In the genomic region with DNA sequence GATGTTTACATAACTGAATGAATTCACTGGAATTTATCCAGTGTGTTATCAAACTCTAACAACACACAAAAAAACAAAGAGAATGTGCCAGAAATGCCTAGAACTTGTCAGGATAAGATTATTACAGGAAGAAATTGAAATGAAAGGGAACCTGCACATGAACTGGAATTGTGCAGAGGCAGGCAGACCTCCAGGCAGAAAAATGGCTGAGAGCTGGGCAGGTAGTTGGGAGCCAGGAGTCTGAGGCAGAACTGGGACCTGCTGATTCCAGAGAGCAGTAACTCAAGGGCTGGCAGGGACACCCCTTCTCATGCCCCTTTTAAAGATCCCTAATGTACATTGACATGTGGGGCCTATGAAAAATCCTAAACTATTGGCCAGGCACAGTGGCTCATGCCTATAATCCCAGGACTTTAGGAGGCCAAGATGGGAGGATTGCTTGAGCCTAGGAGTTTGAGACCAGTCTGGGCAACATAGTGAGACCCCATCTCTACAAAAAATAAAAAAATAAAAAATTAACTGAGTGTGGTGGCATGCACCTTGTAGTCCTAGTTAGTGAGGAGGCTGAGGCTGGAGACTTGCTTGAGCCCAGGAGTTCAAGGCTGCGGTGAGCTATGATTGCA, we compare ENCODE assay signal across 8 cellular contexts. TPM values are rescaled to one million over a fixed set of nuclear protein-coding genes. Genes with fewer than 3 reads are reported as not detected.
A peak's percentile ranks its signal among the peaks of the same experiment; 100 is the strongest.
DNase-seq lines count a peak whose midpoint lies in the region; ATAC-seq lines count a peak whose summit lies in the region.

No MANE protein-coding gene starts in this region.

- DNase-seq in HK-2 (ENCODE audit: unreplicated experiment) (peak; percentile 11), NCI-H1092 (lab: John Stamatoyannopoulos, UW) (no peak), CD1c-positive myeloid dendritic cell (ENCODE audit: extremely low spot score) (no peak), NCI-H1105 (lab: John Stamatoyannopoulos, UW) (no peak), mesendoderm (no peak)
- DNase-seq in activated CD4-positive, alpha-beta memory T cell treated with anti-CD3 and anti-CD28 coated beads, Interleukin-2, amount 10 ng/mL, durations not matched to agents 7 days and 5 days, result no peak
- DNase-seq in stimulated activated naive B cell treated with anti-CD40 and anti-IgM and Interleukin-4, amounts not matched to agents 10 μg/mL and 1 μg/mL and 100 μg/mL, for 72 hours, result no peak

- H2BK120ac ChIP-seq in mesendoderm (ENCODE audit: low read depth, low read length), result no peak overlapping the region

- H3K23ac ChIP-seq in mesendoderm (ENCODE audit: low read length), result no peak overlapping the region

- POLR2A ChIA-PET in activated CD4-positive, alpha-beta memory T cell treated with anti-CD3 and anti-CD28 coated beads, Interleukin-2, amount 10 ng/mL, durations not matched to agents 7 days and 5 days (lab: Charles Lee), result interaction anchor here (1.0 to 3.6 kb wide), 19 partner anchors 7 to 493 kb away, joined by 3 to 27 read pairs (median 6); a partner anchor contains a TSS

- H3K27ac Mint-ChIP-seq in activated CD4-positive, alpha-beta memory T cell treated with anti-CD3 and anti-CD28 coated beads, Interleukin-2, amount 10 ng/mL, durations not matched to agents 7 days and 5 days, result peak overlapping the region; percentile 91
- peak overlapping the region; percentile 99 for H3K27ac Mint-ChIP-seq in stimulated activated naive B cell treated with anti-CD40 and anti-IgM and Interleukin-4, amounts not matched to agents 10 μg/mL and 1 μg/mL and 100 μg/mL, for 72 hours

- H3K36me3 Mint-ChIP-seq in activated CD4-positive, alpha-beta memory T cell treated with anti-CD3 and anti-CD28 coated beads, Interleukin-2, amount 10 ng/mL, durations not matched to agents 7 days and 5 days (ENCODE audit: low read depth), result peaks cover 27% of the 10 kb centered on the region
- H3K36me3 Mint-ChIP-seq in stimulated activated naive B cell treated with anti-CD40 and anti-IgM and Interleukin-4, amounts not matched to agents 10 μg/mL and 1 μg/mL and 100 μg/mL, for 72 hours, result peaks cover 21 to 43% of the 10 kb centered on the region in 2 donors

- no peaks in the 10 kb centered on the region for H3K9me3 Mint-ChIP-seq in activated CD4-positive, alpha-beta memory T cell treated with anti-CD3 and anti-CD28 coated beads, Interleukin-2, amount 10 ng/mL, durations not matched to agents 7 days and 5 days
- no peaks in the 10 kb centered on the region for H3K9me3 Mint-ChIP-seq in stimulated activated naive B cell treated with anti-CD40 and anti-IgM and Interleukin-4, amounts not matched to agents 10 μg/mL and 1 μg/mL and 100 μg/mL, for 72 hours

- ATAC-seq in stimulated activated naive B cell treated with anti-CD40 and anti-IgM and Interleukin-4, amounts not matched to agents 10 μg/mL and 1 μg/mL and 100 μg/mL, for 72 hours (replicated peaks), result no peak

- H3K18ac ChIP-seq in mesendoderm (ENCODE audit: low read length), result no peak overlapping the region

- no peak overlapping the region for H3K4ac ChIP-seq in mesendoderm (ENCODE audit: low read depth, low read length)

- no peaks in the 10 kb centered on the region for H3K27me3 ChIP-seq in iPS-18a (ENCODE audit: control insufficient read depth, insufficient read depth, low read length)
- no peaks in the 10 kb centered on the region for H3K27me3 ChIP-seq in mesendoderm (ENCODE audit: insufficient read depth, low read length, poor library complexity)

- no peak overlapping the region for H3K4me2 ChIP-seq in mesendoderm (ENCODE audit: low read length)

- H3K4me3 Mint-ChIP-seq in activated CD4-positive, alpha-beta memory T cell treated with anti-CD3 and anti-CD28 coated beads, Interleukin-2, amount 10 ng/mL, durations not matched to agents 7 days and 5 days, result peak overlapping the region; percentile 94
- peak overlapping the region; percentile 99 to 100 for H3K4me3 Mint-ChIP-seq in stimulated activated naive B cell treated with anti-CD40 and anti-IgM and Interleukin-4, amounts not matched to agents 10 μg/mL and 1 μg/mL and 100 μg/mL, for 72 hours

- H3K56ac ChIP-seq in mesendoderm (ENCODE audit: low read length), result no peak overlapping the region

- H3K79me2 ChIP-seq in mesendoderm (ENCODE audit: control insufficient read depth, insufficient read depth, low read length), result no peaks in the 10 kb centered on the region

- H3K9me3 ChIP-seq in iPS-18a (ENCODE audit: control insufficient read depth, low read depth, low read length), result no peaks in the 10 kb centered on the region

- H4K8ac ChIP-seq in mesendoderm (ENCODE audit: low read depth, low read length), result no peak overlapping the region

- H3K9ac ChIP-seq in iPS-18a (ENCODE audit: low read length), result peak overlapping the region; percentile 8
- no peak overlapping the region for H3K9ac ChIP-seq in mesendoderm (ENCODE audit: low read length)

- no peaks in the 10 kb centered on the region for H3K79me1 ChIP-seq in mesendoderm (ENCODE audit: low read length)

- H2BK5ac ChIP-seq in mesendoderm (ENCODE audit: low read length), result no peak overlapping the region

- no CpG with 5 or more reads among the region's 1 CpG for WGBS in mesendoderm (ENCODE audit: extremely low coverage, insufficient coverage, low lambda C conversion rate)

- H3K4me3 ChIP-seq in iPS-18a (ENCODE audit: low read length) (peak overlapping the region; percentile 63), mesendoderm (ENCODE audit: low read length) (no peak overlapping the region)

- no peaks in the 10 kb centered on the region for H3K27me3 Mint-ChIP-seq in activated CD4-positive, alpha-beta memory T cell treated with anti-CD3 and anti-CD28 coated beads, Interleukin-2, amount 10 ng/mL, durations not matched to agents 7 days and 5 days
- no peaks in the 10 kb centered on the region for H3K27me3 Mint-ChIP-seq in stimulated activated naive B cell treated with anti-CD40 and anti-IgM and Interleukin-4, amounts not matched to agents 10 μg/mL and 1 μg/mL and 100 μg/mL, for 72 hours

- H2AK5ac ChIP-seq in mesendoderm (ENCODE audit: low read length), result no peak overlapping the region

- H3K27ac ChIP-seq in iPS-18a (ENCODE audit: low read length) (peak overlapping the region; percentile 59), mesendoderm (ENCODE audit: low read depth, low read length) (no peak overlapping the region)

- H3K36me3 ChIP-seq in iPS-18a (ENCODE audit: control insufficient read depth, low read depth, low read length) (no peaks in the 10 kb centered on the region), mesendoderm (ENCODE audit: control insufficient read depth, insufficient read depth, low read length) (no peaks in the 10 kb centered on the region)

- peaks cover 5% of the 10 kb centered on the region for H3K4me1 ChIP-seq in iPS-18a (ENCODE audit: control insufficient read depth, low read depth, low read length)
- no peaks in the 10 kb centered on the region for H3K4me1 ChIP-seq in mesendoderm (ENCODE audit: control insufficient read depth, low read depth, low read length)

- no peak overlapping the region for H2BK15ac ChIP-seq in mesendoderm (replicated peaks; ENCODE audit: low read depth)

- H3K4me1 Mint-ChIP-seq in activated CD4-positive, alpha-beta memory T cell treated with anti-CD3 and anti-CD28 coated beads, Interleukin-2, amount 10 ng/mL, durations not matched to agents 7 days and 5 days, result peaks cover 78% of the 10 kb centered on the region
- peaks cover 46 to 87% of the 10 kb centered on the region in 2 donors for H3K4me1 Mint-ChIP-seq in stimulated activated naive B cell treated with anti-CD40 and anti-IgM and Interleukin-4, amounts not matched to agents 10 μg/mL and 1 μg/mL and 100 μg/mL, for 72 hours

- CTCF ChIA-PET in activated CD4-positive, alpha-beta memory T cell treated with anti-CD3 and anti-CD28 coated beads, Interleukin-2, amount 10 ng/mL, durations not matched to agents 7 days and 5 days (lab: Charles Lee), result interaction anchor here (1.2 to 2.4 kb wide), 4 partner anchors 12 to 190 kb away, joined by 3 to 7 read pairs (median 3); a partner anchor contains a TSS

- no peak overlapping the region for H4K5ac ChIP-seq in mesendoderm (ENCODE audit: low read length)

RNA-seq across cellular contexts. Expression of a gene that starts 0.7 kb away (rescaled TPM):
- 100 to 1,000 TPM; 125 to 128 TPM for total RNA-seq in activated CD4-positive, alpha-beta memory T cell treated with anti-CD3 and anti-CD28 coated beads, Interleukin-2, amount 10 ng/mL, durations not matched to agents 7 days and 5 days
- 11.3 TPM for polyA plus RNA-seq in mesendoderm (2013, experiment 1 of 2)
- 10.7 TPM for polyA plus RNA-seq in mesendoderm (2013, experiment 2 of 2)

RNA-seq across cellular contexts. Expression of a gene that starts 5.1 kb away (rescaled TPM):
- 100 to 1,000 TPM; 132 to 137 TPM for total RNA-seq in activated CD4-positive, alpha-beta memory T cell treated with anti-CD3 and anti-CD28 coated beads, Interleukin-2, amount 10 ng/mL, durations not matched to agents 7 days and 5 days
- 2.5 TPM for polyA plus RNA-seq in mesendoderm (2013, experiment 1 of 2)
- polyA plus RNA-seq in mesendoderm (2013, experiment 2 of 2), result 2.4 TPM
